Comparison of ENCODE assay signal across 1 cellular context in genomic region chr12:34349673-34349961, GRCh38.
TF ChIP-seq lines count a peak whose summit lies in the region.

No MANE protein-coding gene starts in this region.

TF ChIP-seq in K562, 482 proteins besides CTCF, POLR2A, EP300 and RAD21 (continued from another document):
- TF ChIP-seq MGA (IDR thresholded peaks at IDR 0.05) (0 out of 2 replicates have a peak, but pooled peaks have one; percentile 33), ZBTB49 (CRISPR knock-in tag; IDR thresholded peaks at IDR 0.05; ENCODE audit: borderline replicate concordance) (no peak), NFIC (IDR thresholded peaks at IDR 0.05) (peak; percentile 86), ZNF431 (CRISPR knock-in tag; IDR thresholded peaks at IDR 0.05) (no peak)
